ENCODE assay signal across 16 cellular contexts in genomic region chr17:47726796-47727703, GRCh38. TPM values are rescaled to one million over a fixed set of nuclear protein-coding genes. Genes with fewer than 3 reads are reported as not detected.
DNase-seq lines count a peak whose midpoint lies in the region; ATAC-seq and TF ChIP-seq lines count a peak whose summit lies in the region.
"Had no signal": no experiment of that assay in that cellular context is flagged by ENCODE, and none has a peak within 500 bp of the region (broad histone marks: within the 10 kb centered on the region; RNA-seq: fewer than 3 reads in every experiment).

No MANE protein-coding gene starts in this region.

- no peaks in the 10 kb centered on the region for H3K27me3 Mint-ChIP-seq in stimulated activated naive CD8-positive, alpha-beta T cell treated with anti-CD3 and anti-CD28 coated beads, Interleukin-15, Interleukin-2, amounts not matched to agents 100 ng/mL and 50 ng/mL, for 24 hours
- peaks cover 16% of the 10 kb centered on the region for H3K27me3 Mint-ChIP-seq in endothelial cell (ENCODE audit: unreplicated experiment)

- ATAC-seq in stimulated activated naive CD8-positive, alpha-beta T cell treated with anti-CD3 and anti-CD28 coated beads, Interleukin-15, Interleukin-2, amounts not matched to agents 100 U/mL and 50 U/mL, for 24 hours: no peak
- ATAC-seq in psoas muscle: no peak
- ATAC-seq: gastrocnemius medialis, upper lobe of right lung had no signal

- H3K27me3 ChIP-seq in psoas muscle (ENCODE audit: insufficient read depth in 3 of 3, low read length in 2 of 3): peaks cover 0 to 32% (median 8%) of the 10 kb centered on the region in 3 donors

- H3K4me1 ChIP-seq in psoas muscle: no peaks in the 10 kb centered on the region
- H3K4me1 ChIP-seq: gastrocnemius medialis, upper lobe of right lung had no signal

- TF ChIP-seq CTCF in endothelial cell (IDR thresholded peaks at IDR 0.05; ENCODE audit: unreplicated experiment): no peak
- no peak for TF ChIP-seq CTCF in psoas muscle (IDR thresholded peaks at IDR 0.05)

- H3K4me3 Mint-ChIP-seq in stimulated activated naive CD8-positive, alpha-beta T cell treated with anti-CD3 and anti-CD28 coated beads, Interleukin-15, Interleukin-2, amounts not matched to agents 100 ng/mL and 50 ng/mL, for 24 hours: no peak overlapping the region
- peak overlapping the region; percentile 61 for H3K4me3 Mint-ChIP-seq in endothelial cell (ENCODE audit: unreplicated experiment)
- H3K4me3 Mint-ChIP-seq: naive B cell had no signal

- H3K36me3 Mint-ChIP-seq in stimulated activated naive CD8-positive, alpha-beta T cell treated with anti-CD3 and anti-CD28 coated beads, Interleukin-15, Interleukin-2, amounts not matched to agents 100 ng/mL and 50 ng/mL, for 24 hours (ENCODE audit: low read depth): no peaks in the 10 kb centered on the region
- no peaks in the 10 kb centered on the region for H3K36me3 Mint-ChIP-seq in endothelial cell (ENCODE audit: low read depth, unreplicated experiment)
- H3K36me3 Mint-ChIP-seq: CD4-positive, alpha-beta memory T cell; naive B cell had no signal

- WGBS in psoas muscle, 3 donors: 79 to 84% (median 83%) methylated on average over 11 to 12 of the region's 12 CpGs

- no peak overlapping the region for H3K27ac ChIP-seq in psoas muscle
- H3K27ac ChIP-seq: gastrocnemius medialis, upper lobe of right lung had no signal

- intact Hi-C loops in psoas muscle (cut with DNase I): no loop called here

- no peak overlapping the region for H3K4me3 ChIP-seq in psoas muscle
- H3K4me3 ChIP-seq: gastrocnemius medialis, upper lobe of right lung had no signal

- H3K4me1 Mint-ChIP-seq in stimulated activated naive CD8-positive, alpha-beta T cell treated with anti-CD3 and anti-CD28 coated beads, Interleukin-15, Interleukin-2, amounts not matched to agents 100 ng/mL and 50 ng/mL, for 24 hours (ENCODE audit: low read depth): peaks cover 93% of the 10 kb centered on the region
- peaks cover 19% of the 10 kb centered on the region for H3K4me1 Mint-ChIP-seq in endothelial cell (ENCODE audit: unreplicated experiment)

- no peaks in the 10 kb centered on the region for H3K9me3 ChIP-seq in psoas muscle
- H3K9me3 ChIP-seq: gastrocnemius medialis, upper lobe of right lung had no signal

- no peaks in the 10 kb centered on the region for H3K9me3 Mint-ChIP-seq in stimulated activated naive CD8-positive, alpha-beta T cell treated with anti-CD3 and anti-CD28 coated beads, Interleukin-15, Interleukin-2, amounts not matched to agents 100 ng/mL and 50 ng/mL, for 24 hours
- H3K9me3 Mint-ChIP-seq in endothelial cell (ENCODE audit: unreplicated experiment): no peaks in the 10 kb centered on the region
- H3K9me3 Mint-ChIP-seq: CD4-positive, alpha-beta memory T cell; naive B cell had no signal

- peak overlapping the region; percentile 5 for H3K27ac Mint-ChIP-seq in stimulated activated naive CD8-positive, alpha-beta T cell treated with anti-CD3 and anti-CD28 coated beads, Interleukin-15, Interleukin-2, amounts not matched to agents 100 ng/mL and 50 ng/mL, for 24 hours
- H3K27ac Mint-ChIP-seq in endothelial cell (ENCODE audit: unreplicated experiment): no peak overlapping the region

- DNase-seq in NCI-H510A treated with DMSO at 0.1 percent for 48 hours (lab: John Stamatoyannopoulos, UW): peak; percentile 9
- no peak for DNase-seq in NCI-H510A (lab: John Stamatoyannopoulos, UW)
- DNase-seq in stimulated activated naive CD8-positive, alpha-beta T cell treated with anti-CD3 and anti-CD28 coated beads, Interleukin-15, Interleukin-2, amounts not matched to agents 100 U/mL and 50 U/mL, for 24 hours: no peak
- no peak for DNase-seq in endothelial cell (ENCODE audit: low spot score)
- DNase-seq in CD1c-positive myeloid dendritic cell (ENCODE audit: extremely low spot score): no peak
- DNase-seq in stimulated activated CD4-positive, alpha-beta T cell treated with anti-CD3 and anti-CD28 coated beads, Interleukin-1b, Interleukin-23, amount 100 ng/mL, for 48 hours: no peak
- DNase-seq in psoas muscle: no peak
- DNase-seq: anterior cingulate cortex; CD4-positive, alpha-beta memory T cell; gastrocnemius medialis; naive B cell; NCI-H2081 treated with DMSO at 0.1 percent for 48 hours; NCI-H774; stimulated activated naive CD4-positive, alpha-beta T cell; upper lobe of right lung had no signal

- H3K36me3 ChIP-seq in psoas muscle (ENCODE audit: insufficient read depth in 1 of 2, low read depth in 1 of 2): no peaks in the 10 kb centered on the region
- H3K36me3 ChIP-seq: gastrocnemius medialis, upper lobe of right lung had no signal

RNA-seq across cellular contexts. Expression of gene TBX21, which starts 6.0 kb away (rescaled TPM):
- total RNA-seq in endothelial cell (ENCODE audit: unreplicated experiment) (0.21 TPM), psoas muscle (under 1 TPM; 0.12 to 0.36 (median 0.19) TPM)
- under 1 TPM in 2 of 3 donors, not detected in 1; 0.04 to 0.12 TPM for polyA plus RNA-seq in psoas muscle

RNA-seq across cellular contexts. Expression of gene TBKBP1, which starts 33.1 kb away (rescaled TPM):
- 31.4 TPM for total RNA-seq in endothelial cell (ENCODE audit: unreplicated experiment)
- total RNA-seq in psoas muscle: 10 to 100 TPM; 14.5 to 20.6 (median 18.9) TPM
- polyA plus RNA-seq in psoas muscle: 10 to 100 TPM in 2 of 3 donors, 1 to 10 TPM in 1; 5.3 to 37.9 (median 27.4) TPM
